ENCODE assay signal across 8 cellular contexts in the genomic region with DNA sequence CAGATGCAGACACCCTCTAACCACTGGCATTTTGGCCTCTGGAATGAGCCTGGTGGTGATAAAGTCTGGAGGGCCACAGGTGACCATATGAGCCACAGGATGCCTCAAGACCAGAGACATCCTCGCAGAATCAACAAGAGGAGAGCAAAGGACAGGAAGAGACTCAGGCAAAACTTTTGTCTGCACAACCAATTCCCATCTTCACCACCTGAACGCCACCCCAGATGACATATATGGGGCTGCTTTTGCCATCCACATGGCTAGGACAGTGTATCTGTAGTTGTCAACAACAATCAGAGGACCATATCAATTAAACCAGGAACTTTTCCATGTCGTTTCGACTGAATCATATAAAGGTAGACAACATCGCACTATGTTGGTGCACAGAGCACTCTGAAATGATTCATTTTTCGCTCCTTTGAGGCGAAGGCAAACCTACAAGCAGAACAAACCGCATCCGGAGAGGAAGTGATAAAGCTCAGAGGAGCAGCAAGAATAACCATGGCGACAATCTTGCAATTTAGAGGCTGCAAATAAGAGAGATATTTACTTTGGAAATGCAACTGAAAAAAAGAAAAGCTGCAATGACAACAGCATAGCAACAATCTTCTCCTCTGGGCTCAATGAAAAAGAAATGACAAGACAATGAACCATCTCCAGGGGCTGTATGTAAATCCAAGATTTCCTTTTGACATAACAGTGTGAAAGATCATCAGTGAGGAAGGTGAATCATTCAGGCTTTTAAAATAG.
DNase-seq lines count a peak whose midpoint lies in the region; ATAC-seq and TF ChIP-seq lines count a peak whose summit lies in the region.

No MANE protein-coding gene starts in this region.

- peak overlapping the region; percentile 100 for H3K27ac Mint-ChIP-seq in activated CD4-positive, alpha-beta memory T cell treated with anti-CD3 and anti-CD28 coated beads, Interleukin-2, amount 10 ng/mL, durations not matched to agents 7 days and 5 days

- no peak overlapping the region for H2AFZ ChIP-seq in DND-41 (ENCODE audit: low read depth, low read length)
- H2AFZ ChIP-seq in Loucy (ENCODE audit: low read length) = peak overlapping the region; percentile 2; the same call in 1 of the 2 replicates

- ATAC-seq in DND-41 (ENCODE audit: insufficient read depth, low read depth) (peak; percentile 71), GM21526 (IDR thresholded peaks at IDR 0.05; ENCODE audit: low FRiP score, unreplicated experiment) (peak; percentile 77), right lobe of liver (peak; percentile 9 to 34 (median 24))

- H3K36me3 ChIP-seq in DND-41 (ENCODE audit: insufficient read depth, low read length) (no peaks in the 10 kb centered on the region), Loucy (ENCODE audit: insufficient read depth, low read length) (no peaks in the 10 kb centered on the region), right lobe of liver (no peaks in the 10 kb centered on the region)

- CTCF ChIA-PET in activated CD4-positive, alpha-beta memory T cell treated with anti-CD3 and anti-CD28 coated beads, Interleukin-2, amount 10 ng/mL, durations not matched to agents 7 days and 5 days (lab: Charles Lee) = interaction anchor here (0.6 to 9.1 kb wide), 15 partner anchors 13 to 303 kb away, joined by 3 to 103 read pairs (median 6); a partner anchor contains a TSS

- H3K4me1 Mint-ChIP-seq in activated CD4-positive, alpha-beta memory T cell treated with anti-CD3 and anti-CD28 coated beads, Interleukin-2, amount 10 ng/mL, durations not matched to agents 7 days and 5 days = peaks cover 94% of the 10 kb centered on the region

- peaks cover 25% of the 10 kb centered on the region for H3F3A ChIP-seq in Loucy (ENCODE audit: low read depth)

- H3K27me3 Mint-ChIP-seq in activated CD4-positive, alpha-beta memory T cell treated with anti-CD3 and anti-CD28 coated beads, Interleukin-2, amount 10 ng/mL, durations not matched to agents 7 days and 5 days = no peaks in the 10 kb centered on the region

- TF ChIP-seq CTCF in DND-41 (IDR thresholded peaks at IDR 0.05; ENCODE audit: borderline replicate concordance, extremely low read depth, low read length, poor library complexity, severe bottlenecking) (no peak), Loucy (conservative IDR thresholded peaks at IDR 0.05; ENCODE audit: low read length) (peak; percentile 26), right lobe of liver (IDR thresholded peaks at IDR 0.05) (no peak)

- peak overlapping the region; percentile 66 for H3K9ac ChIP-seq in DND-41 (ENCODE audit: low read depth, low read length)
- peak overlapping the region; percentile 67 for H3K9ac ChIP-seq in Loucy (ENCODE audit: low read depth, low read length, poor library complexity, severe bottlenecking)

- peaks cover 22% of the 10 kb centered on the region for H3K36me3 Mint-ChIP-seq in activated CD4-positive, alpha-beta memory T cell treated with anti-CD3 and anti-CD28 coated beads, Interleukin-2, amount 10 ng/mL, durations not matched to agents 7 days and 5 days (ENCODE audit: low read depth)

- 55% methylated on average over 8 of the region's 10 CpGs for WGBS in right lobe of liver (ENCODE audit: insufficient coverage, low coverage, low lambda C conversion rate, missing lambda C conversion rate)

- peak; percentile 86 for DNase-seq in DND-41
- peak; percentile 81 for DNase-seq in activated CD4-positive, alpha-beta memory T cell treated with anti-CD3 and anti-CD28 coated beads, Interleukin-2, amount 10 ng/mL, durations not matched to agents 7 days and 5 days
- DNase-seq in right lobe of liver = no peak
- no peak for DNase-seq in NCI-H187 treated with DMSO at 0.1 percent for 48 hours (lab: John Stamatoyannopoulos, UW)
- DNase-seq in COLO668 (lab: John Stamatoyannopoulos, UW; ENCODE audit: unreplicated experiment) = no peak
- DNase-seq in NCI-H2171 (lab: John Stamatoyannopoulos, UW) = no peak

- TF ChIP-seq POLR2A in right lobe of liver (IDR thresholded peaks at IDR 0.05) = no peak

- peak overlapping the region; percentile 47 for H3K4me3 Mint-ChIP-seq in activated CD4-positive, alpha-beta memory T cell treated with anti-CD3 and anti-CD28 coated beads, Interleukin-2, amount 10 ng/mL, durations not matched to agents 7 days and 5 days

- H3K4me1 ChIP-seq in DND-41 (ENCODE audit: insufficient read depth, low read length) (peaks cover 89% of the 10 kb centered on the region), Loucy (ENCODE audit: insufficient read depth, low read length, poor library complexity, severe bottlenecking) (peaks cover 58% of the 10 kb centered on the region), right lobe of liver (peaks cover 0 to 5% (median 0%) of the 10 kb centered on the region in 4 donors)

- H3K9me3 ChIP-seq in DND-41 (ENCODE audit: insufficient read depth, low read length, severe bottlenecking) (no peaks in the 10 kb centered on the region), Loucy (ENCODE audit: insufficient read depth, low read depth, low read length) (no peaks in the 10 kb centered on the region), right lobe of liver (no peaks in the 10 kb centered on the region)

- H3K4me3 ChIP-seq in DND-41 (ENCODE audit: low read depth in 1 of 2, low read length in 2 of 2) = peak overlapping the region in 1 of 2 experiments; percentile 47; a peak in 2 of 4 replicates
- peak overlapping the region; percentile 67 for H3K4me3 ChIP-seq in Loucy (ENCODE audit: low read length, poor library complexity, severe bottlenecking)
- no peak overlapping the region for H3K4me3 ChIP-seq in right lobe of liver

- peaks cover 3% of the 10 kb centered on the region for H3K9me3 Mint-ChIP-seq in activated CD4-positive, alpha-beta memory T cell treated with anti-CD3 and anti-CD28 coated beads, Interleukin-2, amount 10 ng/mL, durations not matched to agents 7 days and 5 days

- H3K79me2 ChIP-seq in DND-41 (ENCODE audit: insufficient read depth, low read length) (peaks cover 6% of the 10 kb centered on the region), Loucy (ENCODE audit: insufficient read depth, low read length) (no peaks in the 10 kb centered on the region)

- no peaks in the 10 kb centered on the region for H4K20me1 ChIP-seq in DND-41 (ENCODE audit: insufficient read depth, low read length)
- no peaks in the 10 kb centered on the region for H4K20me1 ChIP-seq in Loucy (ENCODE audit: insufficient read depth, low read length, poor library complexity, severe bottlenecking)

- peak overlapping the region; percentile 61 for H3K4me2 ChIP-seq in DND-41 (ENCODE audit: insufficient read depth, low read length)
- H3K4me2 ChIP-seq in Loucy (ENCODE audit: low read depth, low read length, poor library complexity, severe bottlenecking) = peak overlapping the region; percentile 86

- H3K27me3 ChIP-seq in DND-41 (ENCODE audit: insufficient read depth, low read length, poor library complexity) (no peaks in the 10 kb centered on the region), Loucy (ENCODE audit: insufficient read depth, low read length, poor library complexity, severe bottlenecking) (no peaks in the 10 kb centered on the region), right lobe of liver (no peaks in the 10 kb centered on the region)

- POLR2A ChIA-PET in activated CD4-positive, alpha-beta memory T cell treated with anti-CD3 and anti-CD28 coated beads, Interleukin-2, amount 10 ng/mL, durations not matched to agents 7 days and 5 days (lab: Charles Lee) = interaction anchor here (0.6 to 13.6 kb wide), 30 partner anchors 11 to 318 kb away, joined by 3 to 572 read pairs (median 9); a partner anchor contains a TSS

- intact Hi-C loops in right lobe of liver (cut with DNase I) = no loop called here

- no peaks in the 10 kb centered on the region for H3K9me2 ChIP-seq in Loucy (replicated peaks; ENCODE audit: low read depth, low read length)

- H3K27ac ChIP-seq in DND-41 (ENCODE audit: low read length) (peak overlapping the region; percentile 99), right lobe of liver (no peak overlapping the region)

Comparison
In these comparisons a context has a peak if more than half of its experiments do, and no peak if none do; other contexts are left out.
1. ATAC-seq: peak in every context shown above with its lines; median percentile 77 in GM21526; 71 in DND-41; 24 in right lobe of liver.
2. DNase-seq: peak in DND-41 (single experiment) and activated CD4-positive, alpha-beta memory T cell treated with anti-CD3 and anti-CD28 coated beads, Interleukin-2, amount 10 ng/mL, durations not matched to agents 7 days and 5 days (single experiment); none in right lobe of liver (0 of 3), NCI-H187 treated with DMSO at 0.1 percent for 48 hours (single experiment), COLO668 (single experiment) and NCI-H2171 (single experiment).